1 cellular context compared by ENCODE assay signal in genomic region chr9:73131376-73131775, GRCh38.
TF ChIP-seq lines count a peak whose summit lies in the region.

No MANE protein-coding gene starts in this region.

TF ChIP-seq in HCT116, 20 proteins besides CTCF, POLR2A, EP300 and RAD21 (continued from another document):
- TF ChIP-seq ATF3 (IDR thresholded peaks at IDR 0.05) = no peak
- no peak for TF ChIP-seq SIN3A (IDR thresholded peaks at IDR 0.05; ENCODE audit: low read depth)
- no peak for TF ChIP-seq YY1 (IDR thresholded peaks at IDR 0.05; ENCODE audit: extremely low read depth, insufficient replicate concordance, low read depth, low read length)
- TF ChIP-seq CEBPB (IDR thresholded peaks at IDR 0.05; ENCODE audit: low read depth) = no peak
- no peak for TF ChIP-seq SRF (IDR thresholded peaks at IDR 0.05; ENCODE audit: low read depth)
- no peak for TF ChIP-seq MAX (IDR thresholded peaks at IDR 0.05)
- TF ChIP-seq EZH2 (IDR thresholded peaks at IDR 0.05) = no peak
- no peak for TF ChIP-seq ZFX (IDR thresholded peaks at IDR 0.05)
- no peak for TF ChIP-seq ELF1 (IDR thresholded peaks at IDR 0.05; ENCODE audit: borderline replicate concordance, low read depth)
- TF ChIP-seq TCF7L2 (IDR thresholded peaks at IDR 0.05; ENCODE audit: borderline replicate concordance, extremely low read depth, insufficient read depth, insufficient read length) = no peak
- no peak for TF ChIP-seq FOSL1 (IDR thresholded peaks at IDR 0.05; ENCODE audit: low read depth)
- no peak for TF ChIP-seq EZH2phosphoT487 (IDR thresholded peaks at IDR 0.05; ENCODE audit: borderline replicate concordance)
- no peak for TF ChIP-seq REST (IDR thresholded peaks at IDR 0.05; ENCODE audit: low read depth)
